Comparison of ENCODE assay signal across 12 cellular contexts in the genomic region with DNA sequence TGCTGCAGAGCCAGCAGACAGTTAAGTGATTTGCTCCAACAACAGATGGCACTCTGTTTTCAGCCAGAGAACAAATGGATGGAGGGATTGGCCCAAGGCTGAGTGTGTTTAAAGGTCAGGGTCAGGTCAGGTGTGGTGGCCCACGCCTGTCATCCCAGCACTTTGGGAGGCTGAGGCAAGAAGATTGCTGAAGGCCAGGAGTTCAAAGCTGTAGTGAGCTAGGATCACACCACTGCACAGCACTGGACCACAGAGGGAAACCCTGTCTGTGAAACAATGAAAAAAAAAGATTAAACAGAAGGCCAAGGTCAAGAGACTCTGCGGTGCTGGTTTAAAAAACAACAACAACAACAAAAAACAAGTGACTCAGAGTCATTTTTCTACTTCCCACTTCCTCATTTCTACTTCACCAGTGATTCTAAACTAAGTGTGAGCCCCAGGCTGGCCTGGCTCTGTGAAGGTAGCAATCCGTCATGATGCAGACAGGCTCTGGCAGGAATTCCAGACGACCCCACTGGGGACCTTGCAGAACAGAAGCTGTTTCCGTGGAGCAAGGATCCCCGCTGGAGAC. TPM values are rescaled to one million over a fixed set of nuclear protein-coding genes. Genes with fewer than 3 reads are reported as not detected.
DNase-seq lines count a peak whose midpoint lies in the region; ATAC-seq and TF ChIP-seq lines count a peak whose summit lies in the region.
"Had no signal": no experiment of that assay in that cellular context is flagged by ENCODE, and none has a peak within 500 bp of the region (broad histone marks: within the 10 kb centered on the region; RNA-seq: fewer than 3 reads in every experiment).

No MANE protein-coding gene starts in this region.

- peak overlapping the region; percentile 38 for H3K27ac Mint-ChIP-seq in activated T-helper 17 cell treated with anti-CD3 and anti-CD28 coated beads, Interleukin-2, amount 50 U/mL, for 72 hours
- H3K27ac Mint-ChIP-seq in activated naive CD8-positive, alpha-beta T cell treated with anti-CD3 and anti-CD28 coated beads for 36 hours = no peak overlapping the region
- H3K27ac Mint-ChIP-seq: stimulated activated naive CD8-positive, alpha-beta T cell treated with anti-CD3 and anti-CD28 coated beads, Interleukin-15, Interleukin-2, amounts not matched to agents 100 ng/mL and 50 ng/mL, for 24 hours had no signal

- TF ChIP-seq CTCF in GM12864 (IDR thresholded peaks at IDR 0.05; ENCODE audit: low read depth, low read length, missing control alignments) = no peak

- ATAC-seq in GM19468 (IDR thresholded peaks at IDR 0.05; ENCODE audit: extremely low read depth, unreplicated experiment) (peak; percentile 37), HG03159 (IDR thresholded peaks at IDR 0.05; ENCODE audit: unreplicated experiment) (peak; percentile 76)
- no peak for ATAC-seq in activated T-helper 17 cell treated with anti-CD3 and anti-CD28 coated beads, Interleukin-2, amount 50 U/mL, for 72 hours (replicated peaks)

- no peak overlapping the region for H3K4me3 Mint-ChIP-seq in activated T-helper 17 cell treated with anti-CD3 and anti-CD28 coated beads, Interleukin-2, amount 50 U/mL, for 72 hours
- H3K4me3 Mint-ChIP-seq in activated naive CD8-positive, alpha-beta T cell treated with anti-CD3 and anti-CD28 coated beads for 36 hours = no peak overlapping the region
- H3K4me3 Mint-ChIP-seq: stimulated activated naive CD8-positive, alpha-beta T cell treated with anti-CD3 and anti-CD28 coated beads, Interleukin-15, Interleukin-2, amounts not matched to agents 100 ng/mL and 50 ng/mL, for 24 hours had no signal

- no peaks in the 10 kb centered on the region for H3K9me3 ChIP-seq in MG63
- H3K9me3 ChIP-seq: adrenal gland had no signal

- no peaks in the 10 kb centered on the region for H3K4me1 Mint-ChIP-seq in activated T-helper 17 cell treated with anti-CD3 and anti-CD28 coated beads, Interleukin-2, amount 50 U/mL, for 72 hours
- H3K4me1 Mint-ChIP-seq in activated naive CD8-positive, alpha-beta T cell treated with anti-CD3 and anti-CD28 coated beads for 36 hours = no peaks in the 10 kb centered on the region

- no peaks in the 10 kb centered on the region for H3K27me3 Mint-ChIP-seq in activated T-helper 17 cell treated with anti-CD3 and anti-CD28 coated beads, Interleukin-2, amount 50 U/mL, for 72 hours
- no peaks in the 10 kb centered on the region for H3K27me3 Mint-ChIP-seq in activated naive CD8-positive, alpha-beta T cell treated with anti-CD3 and anti-CD28 coated beads for 36 hours
- H3K27me3 Mint-ChIP-seq: stimulated activated naive CD8-positive, alpha-beta T cell treated with anti-CD3 and anti-CD28 coated beads, Interleukin-15, Interleukin-2, amounts not matched to agents 100 ng/mL and 50 ng/mL, for 24 hours had no signal

- peak; percentile 44 for DNase-seq in GM12864 (ENCODE audit: low read depth)
- DNase-seq in MG63 = no peak
- DNase-seq in HuH-7 (ENCODE audit: low spot score) = no peak
- DNase-seq in effector CD4-positive, alpha-beta T cell = no peak
- DNase-seq in activated naive CD8-positive, alpha-beta T cell treated with anti-CD3 and anti-CD28 coated beads for 36 hours = no peak
- DNase-seq: COR-L47, foreskin melanocyte had no signal

- no peaks in the 10 kb centered on the region for H3K36me3 Mint-ChIP-seq in activated T-helper 17 cell treated with anti-CD3 and anti-CD28 coated beads, Interleukin-2, amount 50 U/mL, for 72 hours (ENCODE audit: low read depth)
- no peaks in the 10 kb centered on the region for H3K36me3 Mint-ChIP-seq in activated naive CD8-positive, alpha-beta T cell treated with anti-CD3 and anti-CD28 coated beads for 36 hours

- H3K27me3 ChIP-seq in MG63 = no peaks in the 10 kb centered on the region
- H3K27me3 ChIP-seq: adrenal gland had no signal

- H3K36me3 ChIP-seq in MG63 = no peaks in the 10 kb centered on the region
- H3K36me3 ChIP-seq: adrenal gland had no signal

- H3K4me3 ChIP-seq in GM12864 (ENCODE audit: low read depth, low read length) (no peak overlapping the region), MG63 (no peak overlapping the region)
- H3K4me3 ChIP-seq: adrenal gland had no signal

- H3K9me3 Mint-ChIP-seq in activated T-helper 17 cell treated with anti-CD3 and anti-CD28 coated beads, Interleukin-2, amount 50 U/mL, for 72 hours = no peaks in the 10 kb centered on the region
- H3K9me3 Mint-ChIP-seq in activated naive CD8-positive, alpha-beta T cell treated with anti-CD3 and anti-CD28 coated beads for 36 hours = no peaks in the 10 kb centered on the region
- H3K9me3 Mint-ChIP-seq: stimulated activated naive CD8-positive, alpha-beta T cell treated with anti-CD3 and anti-CD28 coated beads, Interleukin-15, Interleukin-2, amounts not matched to agents 100 ng/mL and 50 ng/mL, for 24 hours had no signal

RNA-seq across cellular contexts. Expression of gene ARMC2, which starts 42.5 kb away (rescaled TPM):
- total RNA-seq in activated T-helper 17 cell treated with anti-CD3 and anti-CD28 coated beads, Interleukin-2, amount 50 U/mL, for 72 hours = 1 to 10 TPM; 2.9 to 5.7 TPM
- total RNA-seq in MG63 (2014; rRNA removed; shearing (Covaris generic); ENCODE audit: low replicate concordance) = 0.96 and 1.8 TPM in 2 replicates
- total RNA-seq in activated naive CD8-positive, alpha-beta T cell treated with anti-CD3 and anti-CD28 coated beads for 36 hours = 1 to 10 TPM; 3.4 to 3.5 TPM
